2 cellular contexts compared by ENCODE assay signal in the genomic region with DNA sequence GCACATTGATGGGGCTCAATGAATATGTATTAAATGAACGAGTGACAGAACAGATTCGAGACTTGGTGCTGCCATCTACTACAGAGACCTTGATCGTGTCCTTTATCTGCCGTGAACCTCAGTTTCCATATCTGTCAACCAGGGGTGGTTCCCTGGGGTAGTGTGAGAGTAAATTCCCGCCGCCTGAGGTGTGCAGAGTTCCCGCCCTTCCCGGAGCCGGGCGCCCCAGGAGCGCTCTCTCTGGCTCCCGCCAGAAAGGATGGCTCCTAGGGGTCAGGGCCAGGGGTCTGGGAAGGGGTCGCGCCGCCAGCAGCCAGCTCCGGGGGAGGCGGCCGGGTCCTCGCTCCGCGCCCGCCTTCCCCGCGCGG.
A peak's percentile ranks its signal among the peaks of the same experiment; 100 is the strongest.
TF ChIP-seq lines count a peak whose summit lies in the region.

No MANE protein-coding gene starts in this region.

TF ChIP-seq in GM12878, 131 proteins besides CTCF, POLR2A, EP300 and RAD21:
- TF ChIP-seq SUZ12 (IDR thresholded peaks at IDR 0.05; ENCODE audit: unreplicated experiment) (peak; percentile 17), LARP7 (IDR thresholded peaks at IDR 0.05) (no peak)

TF ChIP-seq in HepG2, 621 proteins besides CTCF, POLR2A, EP300 and RAD21:
- TF ChIP-seq ZFX (CRISPR knock-in tag; IDR thresholded peaks at IDR 0.05; ENCODE audit: low read depth), result no peak
- TF ChIP-seq CHD2 (IDR thresholded peaks at IDR 0.05; ENCODE audit: low read depth, low read length), result no peak
- TF ChIP-seq KLF11 (CRISPR knock-in tag; IDR thresholded peaks at IDR 0.05), result no peak
- TF ChIP-seq, protein P1, sequence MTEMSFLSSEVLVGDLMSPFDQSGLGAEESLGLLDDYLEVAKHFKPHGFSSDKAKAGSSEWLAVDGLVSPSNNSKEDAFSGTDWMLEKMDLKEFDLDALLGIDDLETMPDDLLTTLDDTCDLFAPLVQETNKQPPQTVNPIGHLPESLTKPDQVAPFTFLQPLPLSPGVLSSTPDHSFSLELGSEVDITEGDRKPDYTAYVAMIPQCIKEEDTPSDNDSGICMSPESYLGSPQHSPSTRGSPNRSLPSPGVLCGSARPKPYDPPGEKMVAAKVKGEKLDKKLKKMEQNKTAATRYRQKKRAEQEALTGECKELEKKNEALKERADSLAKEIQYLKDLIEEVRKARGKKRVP (CRISPR knock-in tag; IDR thresholded peaks at IDR 0.05), result no peak
- TF ChIP-seq ZBTB38 (CRISPR knock-in tag; IDR thresholded peaks at IDR 0.05), result no peak
- no peak for TF ChIP-seq PHF5A (CRISPR knock-in tag; IDR thresholded peaks at IDR 0.05; ENCODE audit: low read depth, unreplicated experiment)
- no peak for TF ChIP-seq IKZF1 (IDR thresholded peaks at IDR 0.05)
- TF ChIP-seq ZNF10 (CRISPR knock-in tag; IDR thresholded peaks at IDR 0.05; ENCODE audit: borderline replicate concordance, low read depth), result no peak
- TF ChIP-seq, protein P2, sequence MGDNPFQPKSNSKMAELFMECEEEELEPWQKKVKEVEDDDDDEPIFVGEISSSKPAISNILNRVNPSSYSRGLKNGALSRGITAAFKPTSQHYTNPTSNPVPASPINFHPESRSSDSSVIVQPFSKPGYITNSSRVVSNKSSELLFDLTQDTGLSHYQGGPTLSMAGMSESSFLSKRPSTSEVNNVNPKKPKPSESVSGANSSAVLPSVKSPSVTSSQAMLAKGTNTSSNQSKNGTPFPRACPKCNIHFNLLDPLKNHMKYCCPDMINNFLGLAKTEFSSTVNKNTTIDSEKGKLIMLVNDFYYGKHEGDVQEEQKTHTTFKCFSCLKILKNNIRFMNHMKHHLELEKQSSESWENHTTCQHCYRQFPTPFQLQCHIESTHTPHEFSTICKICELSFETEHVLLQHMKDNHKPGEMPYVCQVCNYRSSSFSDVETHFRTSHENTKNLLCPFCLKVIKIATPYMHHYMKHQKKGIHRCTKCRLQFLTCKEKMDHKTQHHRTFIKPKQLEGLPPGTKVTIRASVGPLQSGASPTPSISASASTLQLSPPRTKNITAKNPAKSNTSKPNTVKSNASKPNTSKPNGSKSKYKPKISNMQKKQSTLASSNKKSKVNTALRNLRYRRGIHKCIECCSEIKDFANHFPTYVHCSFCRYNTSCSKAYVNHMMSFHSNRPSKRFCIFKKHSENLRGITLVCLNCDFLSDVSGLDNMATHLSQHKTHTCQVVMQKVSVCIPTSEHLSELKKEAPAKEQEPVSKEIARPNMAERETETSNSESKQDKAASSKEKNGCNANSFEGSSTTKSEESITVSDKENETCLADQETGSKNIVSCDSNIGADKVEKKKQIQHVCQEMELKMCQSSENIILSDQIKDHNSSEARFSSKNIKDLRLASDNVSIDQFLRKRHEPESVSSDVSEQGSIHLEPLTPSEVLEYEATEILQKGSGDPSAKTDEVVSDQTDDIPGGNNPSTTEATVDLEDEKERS (CRISPR knock-in tag; IDR thresholded peaks at IDR 0.05), result no peak
- TF ChIP-seq, protein P3, sequence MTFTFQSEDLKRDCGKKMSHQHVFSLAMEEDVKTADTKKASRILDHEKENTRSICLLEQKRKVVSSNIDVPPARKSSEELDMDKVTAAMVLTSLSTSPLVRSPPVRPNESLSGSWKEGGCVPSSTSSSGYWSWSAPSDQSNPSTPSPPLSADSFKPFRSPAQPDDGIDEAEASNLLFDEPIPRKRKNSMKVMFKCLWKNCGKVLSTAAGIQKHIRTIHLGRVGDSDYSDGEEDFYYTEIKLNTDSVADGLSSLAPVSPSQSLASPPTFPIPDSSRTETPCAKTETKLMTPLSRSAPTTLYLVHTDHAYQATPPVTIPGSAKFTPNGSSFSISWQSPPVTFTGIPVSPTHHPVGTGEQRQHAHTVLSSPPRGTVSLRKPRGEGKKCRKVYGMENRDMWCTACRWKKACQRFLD (CRISPR knock-in tag; IDR thresholded peaks at IDR 0.05; ENCODE audit: borderline replicate concordance), result no peak
- TF ChIP-seq ZNF260 (CRISPR knock-in tag; IDR thresholded peaks at IDR 0.05; ENCODE audit: borderline replicate concordance, low read depth), result no peak
- TF ChIP-seq ZNF354B (CRISPR knock-in tag; IDR thresholded peaks at IDR 0.05), result no peak
- TF ChIP-seq MIXL1 (CRISPR knock-in tag; IDR thresholded peaks at IDR 0.05), result no peak
- no peak for TF ChIP-seq ZMYM4 (CRISPR knock-in tag; IDR thresholded peaks at IDR 0.05)
- TF ChIP-seq ZNF383 (CRISPR knock-in tag; IDR thresholded peaks at IDR 0.05; ENCODE audit: borderline replicate concordance), result no peak
- TF ChIP-seq ELF4 (CRISPR knock-in tag; IDR thresholded peaks at IDR 0.05; ENCODE audit: borderline replicate concordance), result no peak
- TF ChIP-seq MBD4 (IDR thresholded peaks at IDR 0.05; ENCODE audit: borderline replicate concordance, low read length), result no peak
- TF ChIP-seq ZNF768 (CRISPR knock-in tag; IDR thresholded peaks at IDR 0.05), result no peak
- TF ChIP-seq ZNF546 (CRISPR knock-in tag; conservative IDR thresholded peaks at IDR 0.05), result no peak
